10 cellular contexts compared by ENCODE assay signal in the genomic region with DNA sequence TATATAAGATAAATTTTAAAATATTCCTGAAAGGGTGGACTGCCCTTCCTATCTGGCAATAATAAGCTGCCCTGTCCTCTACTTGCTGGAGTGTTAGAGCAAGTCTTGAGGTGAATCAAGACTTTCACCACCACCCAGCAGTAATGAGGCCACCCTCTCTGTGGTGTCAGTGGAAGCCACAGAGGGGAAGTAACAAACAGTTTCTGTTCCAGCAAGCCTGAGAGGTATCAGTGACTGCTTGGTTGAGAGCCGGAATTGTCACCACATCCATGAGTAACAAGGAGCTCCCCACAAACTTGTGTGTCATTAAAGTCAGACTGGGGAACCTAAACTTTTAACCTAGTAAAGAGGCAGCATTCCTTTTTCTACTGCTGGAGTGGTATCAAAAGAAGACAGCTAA.
A peak's percentile ranks its signal among the peaks of the same experiment; 100 is the strongest.
DNase-seq lines count a peak whose midpoint lies in the region; ATAC-seq, FAIRE-seq and TF ChIP-seq lines count a peak whose summit lies in the region.
"Had no signal": no experiment of that assay in that cellular context is flagged by ENCODE, and none has a peak within 500 bp of the region (broad histone marks: within the 10 kb centered on the region; RNA-seq: fewer than 3 reads in every experiment).

No MANE protein-coding gene starts in this region.

- DNase-seq in GM18507 (ENCODE audit: extremely low spot score, insufficient read length, low read depth) (peak; percentile 1), HK-2 (ENCODE audit: unreplicated experiment) (peak; percentile 0), globus pallidus (ENCODE audit: low spot score) (peak; percentile 3), smooth muscle cell (lab: John Stamatoyannopoulos, UW; ENCODE audit: unreplicated experiment) (no peak), NCI-H1092 (lab: John Stamatoyannopoulos, UW) (no peak), NCI-H2227 (lab: John Stamatoyannopoulos, UW; ENCODE audit: unreplicated experiment) (no peak), NCI-H524 (lab: John Stamatoyannopoulos, UW) (no peak)
- DNase-seq: activated CD4-positive, alpha-beta T cell treated with anti-CD3 and anti-CD28 coated beads, Interleukin-2, amount 10 ng/mL, durations not matched to agents 7 days and 5 days; NCI-H1092 treated with DMSO at 0.1 percent for 48 hours had no signal

- H3K9me3 ChIP-seq in smooth muscle cell (replicated peaks; ENCODE audit: low read depth): no peaks in the 10 kb centered on the region

- H3K4me3 ChIP-seq in smooth muscle cell: no peak overlapping the region

- H3K27me3 ChIP-seq in smooth muscle cell (ENCODE audit: low read depth): peaks cover 5% of the 10 kb centered on the region

- no peak overlapping the region for H3K27ac ChIP-seq in smooth muscle cell (ENCODE audit: low read depth)

- no peaks in the 10 kb centered on the region for H3K79me2 ChIP-seq in smooth muscle cell (ENCODE audit: low read depth)

- H3K4me1 ChIP-seq in smooth muscle cell (ENCODE audit: low read depth): no peaks in the 10 kb centered on the region

- peak; percentile 54 for FAIRE-seq in GM18507 (lab: Jason Lieb, UNC)

- no peaks in the 10 kb centered on the region for H3K36me3 ChIP-seq in smooth muscle cell (ENCODE audit: low read depth)

- 59% methylated on average over 1 of the region's 1 CpG for WGBS in smooth muscle cell (ENCODE audit: low lambda C conversion rate)

- peak; percentile 93 for ATAC-seq in GM21723 (IDR thresholded peaks at IDR 0.05; ENCODE audit: unreplicated experiment)

- H3K4me2 ChIP-seq in smooth muscle cell: no peak overlapping the region

- no peaks in the 10 kb centered on the region for H4K20me1 ChIP-seq in smooth muscle cell (ENCODE audit: low read depth)

- no peaks in the 10 kb centered on the region for H3F3A ChIP-seq in smooth muscle cell (ENCODE audit: low read depth)

- no peak overlapping the region for H2AFZ ChIP-seq in smooth muscle cell (ENCODE audit: low read depth)

- TF ChIP-seq CTCF in smooth muscle cell (IDR thresholded peaks at IDR 0.05; ENCODE audit: borderline replicate concordance, insufficient read depth, poor library complexity, severe bottlenecking): no peak

- no peak overlapping the region for H3K9ac ChIP-seq in smooth muscle cell (ENCODE audit: low read depth)

Comparison
In these comparisons a context has a peak if more than half of its experiments do, and no peak if none do; other contexts are left out.
1. DNase-seq: peak in GM18507 (single experiment), HK-2 (single experiment) and globus pallidus (single experiment); none in smooth muscle cell (single experiment), NCI-H1092 (single experiment), NCI-H2227 (single experiment) and NCI-H524 (0 of 2).